9 cellular contexts compared by ENCODE assay signal in the genomic region with DNA sequence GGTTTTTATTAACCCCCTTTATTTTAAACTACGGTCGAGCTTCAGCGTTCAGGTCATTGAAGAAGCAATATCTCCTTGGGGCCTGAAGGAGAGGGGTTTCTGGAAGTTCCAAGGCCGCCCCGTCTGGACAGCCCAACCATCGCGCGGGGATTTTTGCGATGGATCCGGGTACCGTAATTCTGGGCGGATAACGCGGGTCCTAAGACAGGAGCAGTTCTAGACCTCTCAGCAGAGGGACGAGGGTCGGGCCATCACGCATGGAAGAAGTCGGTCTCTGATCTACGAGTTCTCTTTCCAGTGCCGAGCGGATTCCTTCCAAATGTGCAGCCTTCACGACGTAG. TPM values are rescaled to one million over a fixed set of nuclear protein-coding genes. Genes with fewer than 3 reads are reported as not detected.
DNase-seq lines count a peak whose midpoint lies in the region; ATAC-seq, FAIRE-seq and TF ChIP-seq lines count a peak whose summit lies in the region.
"Had no signal": no experiment of that assay in that cellular context is flagged by ENCODE, and none has a peak within 500 bp of the region (broad histone marks: within the 10 kb centered on the region; RNA-seq: fewer than 3 reads in every experiment).

No MANE protein-coding gene starts in this region.

- H3K9me3 ChIP-seq in astrocyte (ENCODE audit: insufficient read depth, low read depth, low read length) (no peaks in the 10 kb centered on the region), upper lobe of right lung (no peaks in the 10 kb centered on the region)

- peak overlapping the region; percentile 85 for H3K9ac ChIP-seq in astrocyte (ENCODE audit: low read length)

- peak overlapping the region; percentile 97 for H2AFZ ChIP-seq in astrocyte (ENCODE audit: low read depth, low read length)

- H3K4me2 ChIP-seq in astrocyte (ENCODE audit: low read length), result peak overlapping the region; percentile 91

- no peaks in the 10 kb centered on the region for H3K27me3 Mint-ChIP-seq in astrocyte (ENCODE audit: low read depth, unreplicated experiment)

- peak overlapping the region; percentile 68 for H3K27ac ChIP-seq in astrocyte (ENCODE audit: low read depth, low read length)
- H3K27ac ChIP-seq in upper lobe of right lung, result peak overlapping the region; percentile 80

- intact Hi-C loops in Right ventricle myocardium superior (cut with DNase I), result loop anchor here (2.0 kb wide), 2 partner anchors 34 to 68 kb away; a partner anchor contains a TSS
- intact Hi-C loops in cardiac septum (cut with DNase I), result loop anchor here (1.0 to 5.0 kb wide), 4 partner anchors 30 to 68 kb away; a partner anchor contains a TSS
- intact Hi-C loops in lower leg skin (cut with DNase I; ENCODE audit: low total_unique reads), result no loop called here
- intact Hi-C loops in upper lobe of right lung (cut with DNase I), result loop anchor here (5.0 kb wide), 1 partner anchor 64 kb away; a partner anchor contains a TSS

- H3K79me2 ChIP-seq in astrocyte (ENCODE audit: insufficient read depth, low read length), result peaks cover 15% of the 10 kb centered on the region

- TF ChIP-seq POLR2A in lower leg skin (IDR thresholded peaks at IDR 0.05), result no peak

- H3K4me3 ChIP-seq in astrocyte (ENCODE audit: insufficient read depth, low read depth, low read length) (peak overlapping the region; percentile 94), lower leg skin (ENCODE audit: low read depth, poor library complexity, severe bottlenecking) (peak overlapping the region; percentile 77), upper lobe of right lung (peak overlapping the region; percentile 75)

- no peaks in the 10 kb centered on the region for H3K27me3 ChIP-seq in astrocyte (ENCODE audit: insufficient read depth, low read length)
- H3K27me3 ChIP-seq in upper lobe of right lung, result no peaks in the 10 kb centered on the region

- peaks cover 22% of the 10 kb centered on the region for H3K4me1 ChIP-seq in astrocyte (ENCODE audit: insufficient read depth, low read length)
- H3K4me1 ChIP-seq in upper lobe of right lung, result peaks cover 25% of the 10 kb centered on the region

- H3K4me1 Mint-ChIP-seq in astrocyte (ENCODE audit: low read depth, unreplicated experiment), result no peaks in the 10 kb centered on the region

- H3K36me3 ChIP-seq in astrocyte (ENCODE audit: insufficient read depth, low read length) (no peaks in the 10 kb centered on the region), upper lobe of right lung (no peaks in the 10 kb centered on the region)

- H3K27ac Mint-ChIP-seq in astrocyte (ENCODE audit: unreplicated experiment), result no peak overlapping the region
- H3K27ac Mint-ChIP-seq: nephron had no signal

- no peak overlapping the region for H3K4me3 Mint-ChIP-seq in astrocyte (ENCODE audit: unreplicated experiment)
- H3K4me3 Mint-ChIP-seq: nephron had no signal

- DNase-seq in Right ventricle myocardium superior, result no peak
- no peak for DNase-seq in cardiac septum (ENCODE audit: low spot score)
- no peak for DNase-seq in astrocyte (ENCODE audit: low read depth)
- no peak for DNase-seq in lower leg skin (ENCODE audit: low spot score in 2 of 2)
- no peak for DNase-seq in upper lobe of right lung
- no peak for DNase-seq in NCI-H2081 (lab: John Stamatoyannopoulos, UW)
- no peak for DNase-seq in NCI-H1694 treated with DMSO at 0.1 percent for 48 hours (lab: John Stamatoyannopoulos, UW)

- ATAC-seq in Right ventricle myocardium superior (ENCODE audit: poor library complexity) (peak; percentile 0), upper lobe of right lung (no peak), HG03469 (IDR thresholded peaks at IDR 0.05; ENCODE audit: unreplicated experiment) (no peak)

- no peak for TF ChIP-seq CTCF in astrocyte (IDR thresholded peaks at IDR 0.05; ENCODE audit: insufficient read depth, low read depth, low read length)
- no peak for TF ChIP-seq CTCF in lower leg skin (IDR thresholded peaks at IDR 0.05)
- TF ChIP-seq CTCF in upper lobe of right lung (IDR thresholded peaks at IDR 0.05), result no peak

- no peaks in the 10 kb centered on the region for H3K9me3 Mint-ChIP-seq in astrocyte (ENCODE audit: unreplicated experiment)
- H3K9me3 Mint-ChIP-seq: nephron had no signal

- peaks cover 24% of the 10 kb centered on the region for H4K20me1 ChIP-seq in astrocyte (ENCODE audit: insufficient read depth, low read length)

- no peaks in the 10 kb centered on the region for H3K36me3 Mint-ChIP-seq in astrocyte (ENCODE audit: low read depth, unreplicated experiment)

- 0 to 1% methylated on average over 15 to 23 of the region's 23 CpGs for WGBS in lower leg skin, 2 donors

- FAIRE-seq in astrocyte (lab: Jason Lieb, UNC), result no peak

RNA-seq across cellular contexts. Expression of a gene that starts 3.6 kb away (rescaled TPM):
- total RNA-seq in Right ventricle myocardium superior (8.5 TPM), cardiac septum (6.8 TPM), astrocyte (5.7 and 6.6 TPM in 2 replicates), lower leg skin (10 to 100 TPM; 22.0 to 26.6 (median 25.0) TPM), upper lobe of right lung (7.8 TPM)

RNA-seq across cellular contexts. Expression of a gene that starts 10.2 kb away (rescaled TPM):
- total RNA-seq in Right ventricle myocardium superior (7.1 TPM), cardiac septum (8.7 TPM), astrocyte (9.4 and 10.1 TPM in 2 replicates), lower leg skin (10 to 100 TPM; 15.9 to 21.0 (median 17.6) TPM), upper lobe of right lung (9.3 TPM)

RNA-seq across cellular contexts. Expression of a gene that starts 23.7 kb away (rescaled TPM):
- total RNA-seq in Right ventricle myocardium superior, result 54.8 TPM
- total RNA-seq in cardiac septum, result 63.9 TPM
- total RNA-seq in astrocyte, result 28.0 and 31.3 TPM in 2 replicates
- 10 to 100 TPM; 43.5 to 58.9 (median 49.3) TPM for total RNA-seq in lower leg skin
- total RNA-seq in upper lobe of right lung, result 78.1 TPM

RNA-seq across cellular contexts. Expression of a gene that starts 24.0 kb away (rescaled TPM):
- total RNA-seq in Right ventricle myocardium superior, result 0.56 TPM
- total RNA-seq in cardiac septum, result 0.83 TPM
- total RNA-seq in astrocyte, result 3.7 and 7.6 TPM in 2 replicates
- 10 to 100 TPM in 2 of 4 donors, 1 to 10 TPM in 2; 3.2 to 12.9 (median 8.6) TPM for total RNA-seq in lower leg skin
- 1.4 TPM for total RNA-seq in upper lobe of right lung

RNA-seq across cellular contexts. Expression of a gene that starts 34.2 kb away (rescaled TPM):
- total RNA-seq in Right ventricle myocardium superior, result 124 TPM
- 47.8 TPM for total RNA-seq in cardiac septum
- total RNA-seq in astrocyte, result 17.0 and 18.1 TPM in 2 replicates
- 100 to 1,000 TPM; 197 to 545 (median 266) TPM for total RNA-seq in lower leg skin
- 350 TPM for total RNA-seq in upper lobe of right lung
